ENCODE assay signal across 7 cellular contexts in the genomic region with DNA sequence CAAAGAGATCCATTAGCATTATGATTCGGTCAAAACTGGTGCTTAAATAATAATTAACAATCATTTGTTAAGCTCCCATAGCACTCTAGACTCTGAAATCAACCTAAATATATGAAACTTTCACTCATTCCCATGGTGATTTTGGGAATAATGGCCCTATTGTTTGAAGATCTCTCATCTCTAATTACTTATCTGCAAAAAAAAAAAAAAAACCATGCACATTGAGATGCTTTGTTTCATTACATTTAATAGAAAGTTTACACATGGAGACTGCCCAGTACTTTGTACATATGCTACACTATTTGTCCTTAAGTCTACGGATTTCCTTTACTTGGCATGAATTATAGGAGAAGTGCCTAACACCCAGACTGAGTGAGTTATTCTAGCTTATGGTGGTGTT.
"Had no signal": no experiment of that assay in that cellular context is flagged by ENCODE, and none has a peak within 500 bp of the region (broad histone marks: within the 10 kb centered on the region; RNA-seq: fewer than 3 reads in every experiment).

No MANE protein-coding gene starts in this region.

- H3K4me1 Mint-ChIP-seq: GM23338, H9, IgD-negative memory B cell had no signal

- H3K27ac ChIP-seq: HL-60 had no signal

- H3K4me3 ChIP-seq: GM23338 had no signal

- H3K9me3 Mint-ChIP-seq: GM23338, H9 had no signal

- DNase-seq: H9, HCEC 1CT, KBM-7 had no signal

- ATAC-seq: GM23338, HepG2 had no signal

- H3K27ac Mint-ChIP-seq: GM23338, H9, IgD-negative memory B cell had no signal

- H3K27me3 Mint-ChIP-seq: IgD-negative memory B cell had no signal

- H3K4me3 Mint-ChIP-seq: GM23338, H9, IgD-negative memory B cell had no signal
